Comparison of ENCODE assay signal across 1 cellular context in the genomic region with DNA sequence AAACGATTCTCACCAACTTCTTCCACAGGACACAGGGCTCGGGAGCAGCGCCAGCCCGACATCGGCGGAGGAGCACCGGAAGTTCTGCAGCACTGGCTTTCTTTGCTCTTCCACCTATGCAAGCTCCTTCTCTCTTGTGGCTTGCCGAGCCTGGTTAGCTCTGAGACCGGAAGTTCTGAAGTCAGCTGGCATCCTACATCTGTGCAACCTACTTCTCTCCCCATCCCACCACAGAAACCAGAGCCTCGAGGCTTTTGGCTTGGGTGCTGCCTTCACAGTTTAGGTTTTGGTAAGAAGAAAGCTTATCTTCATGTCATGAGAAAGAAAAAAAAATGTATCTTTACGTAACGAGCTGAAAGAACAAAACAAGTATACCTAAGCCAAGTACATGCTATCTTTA.
TF ChIP-seq lines count a peak whose summit lies in the region.

No MANE protein-coding gene starts in this region.

TF ChIP-seq in GM12878, 131 proteins besides CTCF, POLR2A, EP300 and RAD21 (continued from another document and continues in another):
- TF ChIP-seq IKZF2 (IDR thresholded peaks at IDR 0.05): peak; percentile 83 to 85; a peak in 3 of 4 replicates
- no peak for TF ChIP-seq ZNF622 (IDR thresholded peaks at IDR 0.05)
- TF ChIP-seq TCF12 (IDR thresholded peaks at IDR 0.05; ENCODE audit: low read depth, low read length): peak; percentile 71; the same call in 1 of the 2 replicates
- TF ChIP-seq MXI1 (IDR thresholded peaks at IDR 0.05; ENCODE audit: low read depth, low read length): peak; percentile 84
- TF ChIP-seq TBL1XR1 (IDR thresholded peaks at IDR 0.05; ENCODE audit: low read depth, low read length): peak; percentile 86
- peak; percentile 80; the same call in 1 of the 2 replicates for TF ChIP-seq MTA3 (IDR thresholded peaks at IDR 0.05; ENCODE audit: borderline replicate concordance, low read length)
- TF ChIP-seq TCF3 (IDR thresholded peaks at IDR 0.05; ENCODE audit: borderline replicate concordance, insufficient read depth, low read depth, low read length): peak; percentile 79; the same call in 1 of the 2 replicates
- TF ChIP-seq, protein P1, sequence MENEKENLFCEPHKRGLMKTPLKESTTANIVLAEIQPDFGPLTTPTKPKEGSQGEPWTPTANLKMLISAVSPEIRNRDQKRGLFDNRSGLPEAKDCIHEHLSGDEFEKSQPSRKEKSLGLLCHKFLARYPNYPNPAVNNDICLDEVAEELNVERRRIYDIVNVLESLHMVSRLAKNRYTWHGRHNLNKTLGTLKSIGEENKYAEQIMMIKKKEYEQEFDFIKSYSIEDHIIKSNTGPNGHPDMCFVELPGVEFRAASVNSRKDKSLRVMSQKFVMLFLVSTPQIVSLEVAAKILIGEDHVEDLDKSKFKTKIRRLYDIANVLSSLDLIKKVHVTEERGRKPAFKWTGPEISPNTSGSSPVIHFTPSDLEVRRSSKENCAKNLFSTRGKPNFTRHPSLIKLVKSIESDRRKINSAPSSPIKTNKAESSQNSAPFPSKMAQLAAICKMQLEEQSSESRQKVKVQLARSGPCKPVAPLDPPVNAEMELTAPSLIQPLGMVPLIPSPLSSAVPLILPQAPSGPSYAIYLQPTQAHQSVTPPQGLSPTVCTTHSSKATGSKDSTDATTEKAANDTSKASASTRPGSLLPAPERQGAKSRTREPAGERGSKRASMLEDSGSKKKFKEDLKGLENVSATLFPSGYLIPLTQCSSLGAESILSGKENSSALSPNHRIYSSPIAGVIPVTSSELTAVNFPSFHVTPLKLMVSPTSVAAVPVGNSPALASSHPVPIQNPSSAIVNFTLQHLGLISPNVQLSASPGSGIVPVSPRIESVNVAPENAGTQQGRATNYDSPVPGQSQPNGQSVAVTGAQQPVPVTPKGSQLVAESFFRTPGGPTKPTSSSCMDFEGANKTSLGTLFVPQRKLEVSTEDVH (IDR thresholded peaks at IDR 0.05; ENCODE audit: low read depth, partially characterized antibody): no peak
- peak in 1 of 2 experiments; percentile 89; a peak in 2 of 4 replicates for TF ChIP-seq ETV6 (conservative IDR thresholded peaks at IDR 0.05 in 1 of 2, IDR thresholded peaks at IDR 0.05 in 1 of 2; ENCODE audit: borderline replicate concordance in 1 of 2, low read depth in 1 of 2)
- TF ChIP-seq LARP7 (IDR thresholded peaks at IDR 0.05): no peak
- TF ChIP-seq, protein P2, sequence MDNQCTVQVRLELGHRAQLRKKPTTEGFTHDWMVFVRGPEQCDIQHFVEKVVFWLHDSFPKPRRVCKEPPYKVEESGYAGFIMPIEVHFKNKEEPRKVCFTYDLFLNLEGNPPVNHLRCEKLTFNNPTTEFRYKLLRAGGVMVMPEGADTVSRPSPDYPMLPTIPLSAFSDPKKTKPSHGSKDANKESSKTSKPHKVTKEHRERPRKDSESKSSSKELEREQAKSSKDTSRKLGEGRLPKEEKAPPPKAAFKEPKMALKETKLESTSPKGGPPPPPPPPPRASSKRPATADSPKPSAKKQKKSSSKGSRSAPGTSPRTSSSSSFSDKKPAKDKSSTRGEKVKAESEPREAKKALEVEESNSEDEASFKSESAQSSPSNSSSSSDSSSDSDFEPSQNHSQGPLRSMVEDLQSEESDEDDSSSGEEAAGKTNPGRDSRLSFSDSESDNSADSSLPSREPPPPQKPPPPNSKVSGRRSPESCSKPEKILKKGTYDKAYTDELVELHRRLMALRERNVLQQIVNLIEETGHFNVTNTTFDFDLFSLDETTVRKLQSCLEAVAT (IDR thresholded peaks at IDR 0.05): peak; percentile 92
- peak; percentile 17; the same call in 1 of the 2 replicates for TF ChIP-seq ESRRA (IDR thresholded peaks at IDR 0.05; ENCODE audit: low read length)
- no peak for TF ChIP-seq SMARCA5 (IDR thresholded peaks at IDR 0.05)
- TF ChIP-seq, protein P3, sequence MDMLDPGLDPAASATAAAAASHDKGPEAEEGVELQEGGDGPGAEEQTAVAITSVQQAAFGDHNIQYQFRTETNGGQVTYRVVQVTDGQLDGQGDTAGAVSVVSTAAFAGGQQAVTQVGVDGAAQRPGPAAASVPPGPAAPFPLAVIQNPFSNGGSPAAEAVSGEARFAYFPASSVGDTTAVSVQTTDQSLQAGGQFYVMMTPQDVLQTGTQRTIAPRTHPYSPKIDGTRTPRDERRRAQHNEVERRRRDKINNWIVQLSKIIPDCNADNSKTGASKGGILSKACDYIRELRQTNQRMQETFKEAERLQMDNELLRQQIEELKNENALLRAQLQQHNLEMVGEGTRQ (IDR thresholded peaks at IDR 0.05; ENCODE audit: borderline replicate concordance, low read depth, low read length): peak; percentile 20; the same call in 1 of the 2 replicates
- TF ChIP-seq STAT1 (conservative IDR thresholded peaks at IDR 0.05): no peak
- peak; percentile 83 for TF ChIP-seq PML (IDR thresholded peaks at IDR 0.05; ENCODE audit: low read length)
- TF ChIP-seq, protein P4, sequence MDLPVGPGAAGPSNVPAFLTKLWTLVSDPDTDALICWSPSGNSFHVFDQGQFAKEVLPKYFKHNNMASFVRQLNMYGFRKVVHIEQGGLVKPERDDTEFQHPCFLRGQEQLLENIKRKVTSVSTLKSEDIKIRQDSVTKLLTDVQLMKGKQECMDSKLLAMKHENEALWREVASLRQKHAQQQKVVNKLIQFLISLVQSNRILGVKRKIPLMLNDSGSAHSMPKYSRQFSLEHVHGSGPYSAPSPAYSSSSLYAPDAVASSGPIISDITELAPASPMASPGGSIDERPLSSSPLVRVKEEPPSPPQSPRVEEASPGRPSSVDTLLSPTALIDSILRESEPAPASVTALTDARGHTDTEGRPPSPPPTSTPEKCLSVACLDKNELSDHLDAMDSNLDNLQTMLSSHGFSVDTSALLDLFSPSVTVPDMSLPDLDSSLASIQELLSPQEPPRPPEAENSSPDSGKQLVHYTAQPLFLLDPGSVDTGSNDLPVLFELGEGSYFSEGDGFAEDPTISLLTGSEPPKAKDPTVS (IDR thresholded peaks at IDR 0.05; ENCODE audit: low read depth, low read length): no peak
- TF ChIP-seq, protein P5, sequence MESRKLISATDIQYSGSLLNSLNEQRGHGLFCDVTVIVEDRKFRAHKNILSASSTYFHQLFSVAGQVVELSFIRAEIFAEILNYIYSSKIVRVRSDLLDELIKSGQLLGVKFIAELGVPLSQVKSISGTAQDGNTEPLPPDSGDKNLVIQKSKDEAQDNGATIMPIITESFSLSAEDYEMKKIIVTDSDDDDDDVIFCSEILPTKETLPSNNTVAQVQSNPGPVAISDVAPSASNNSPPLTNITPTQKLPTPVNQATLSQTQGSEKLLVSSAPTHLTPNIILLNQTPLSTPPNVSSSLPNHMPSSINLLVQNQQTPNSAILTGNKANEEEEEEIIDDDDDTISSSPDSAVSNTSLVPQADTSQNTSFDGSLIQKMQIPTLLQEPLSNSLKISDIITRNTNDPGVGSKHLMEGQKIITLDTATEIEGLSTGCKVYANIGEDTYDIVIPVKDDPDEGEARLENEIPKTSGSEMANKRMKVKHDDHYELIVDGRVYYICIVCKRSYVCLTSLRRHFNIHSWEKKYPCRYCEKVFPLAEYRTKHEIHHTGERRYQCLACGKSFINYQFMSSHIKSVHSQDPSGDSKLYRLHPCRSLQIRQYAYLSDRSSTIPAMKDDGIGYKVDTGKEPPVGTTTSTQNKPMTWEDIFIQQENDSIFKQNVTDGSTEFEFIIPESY (IDR thresholded peaks at IDR 0.05): no peak
- TF ChIP-seq, protein P6, sequence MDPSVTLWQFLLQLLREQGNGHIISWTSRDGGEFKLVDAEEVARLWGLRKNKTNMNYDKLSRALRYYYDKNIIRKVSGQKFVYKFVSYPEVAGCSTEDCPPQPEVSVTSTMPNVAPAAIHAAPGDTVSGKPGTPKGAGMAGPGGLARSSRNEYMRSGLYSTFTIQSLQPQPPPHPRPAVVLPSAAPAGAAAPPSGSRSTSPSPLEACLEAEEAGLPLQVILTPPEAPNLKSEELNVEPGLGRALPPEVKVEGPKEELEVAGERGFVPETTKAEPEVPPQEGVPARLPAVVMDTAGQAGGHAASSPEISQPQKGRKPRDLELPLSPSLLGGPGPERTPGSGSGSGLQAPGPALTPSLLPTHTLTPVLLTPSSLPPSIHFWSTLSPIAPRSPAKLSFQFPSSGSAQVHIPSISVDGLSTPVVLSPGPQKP (IDR thresholded peaks at IDR 0.05; ENCODE audit: low read depth, low read length): peak; percentile 95
- no peak for TF ChIP-seq ZNF274 (IDR thresholded peaks at IDR 0.05; ENCODE audit: insufficient read depth, insufficient read length)
- TF ChIP-seq RFX5 (IDR thresholded peaks at IDR 0.05; ENCODE audit: low read depth, low read length): no peak
- no peak for TF ChIP-seq RB1 (IDR thresholded peaks at IDR 0.05; ENCODE audit: borderline replicate concordance)
- TF ChIP-seq BRCA1 (IDR thresholded peaks at IDR 0.05; ENCODE audit: low read depth, low read length): no peak
- no peak for TF ChIP-seq FOS (IDR thresholded peaks at IDR 0.05; ENCODE audit: borderline replicate concordance, extremely low read depth, insufficient read length)
- no peak for TF ChIP-seq ZSCAN29 (IDR thresholded peaks at IDR 0.05)
- TF ChIP-seq, protein P7, sequence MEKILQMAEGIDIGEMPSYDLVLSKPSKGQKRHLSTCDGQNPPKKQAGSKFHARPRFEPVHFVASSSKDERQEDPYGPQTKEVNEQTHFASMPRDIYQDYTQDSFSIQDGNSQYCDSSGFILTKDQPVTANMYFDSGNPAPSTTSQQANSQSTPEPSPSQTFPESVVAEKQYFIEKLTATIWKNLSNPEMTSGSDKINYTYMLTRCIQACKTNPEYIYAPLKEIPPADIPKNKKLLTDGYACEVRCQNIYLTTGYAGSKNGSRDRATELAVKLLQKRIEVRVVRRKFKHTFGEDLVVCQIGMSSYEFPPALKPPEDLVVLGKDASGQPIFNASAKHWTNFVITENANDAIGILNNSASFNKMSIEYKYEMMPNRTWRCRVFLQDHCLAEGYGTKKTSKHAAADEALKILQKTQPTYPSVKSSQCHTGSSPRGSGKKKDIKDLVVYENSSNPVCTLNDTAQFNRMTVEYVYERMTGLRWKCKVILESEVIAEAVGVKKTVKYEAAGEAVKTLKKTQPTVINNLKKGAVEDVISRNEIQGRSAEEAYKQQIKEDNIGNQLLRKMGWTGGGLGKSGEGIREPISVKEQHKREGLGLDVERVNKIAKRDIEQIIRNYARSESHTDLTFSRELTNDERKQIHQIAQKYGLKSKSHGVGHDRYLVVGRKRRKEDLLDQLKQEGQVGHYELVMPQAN (conservative IDR thresholded peaks at IDR 0.05): no peak
- TF ChIP-seq CBX3 (IDR thresholded peaks at IDR 0.05; ENCODE audit: borderline replicate concordance, low read depth): no peak
- TF ChIP-seq SP1 (IDR thresholded peaks at IDR 0.05; ENCODE audit: low read depth, low read length): peak; percentile 38
- TF ChIP-seq NFYA (IDR thresholded peaks at IDR 0.05; ENCODE audit: borderline replicate concordance, low read depth, low read length): no peak
- TF ChIP-seq EGR1 (IDR thresholded peaks at IDR 0.05; ENCODE audit: borderline replicate concordance in 1 of 2, low read depth in 2 of 2, low read length in 2 of 2): no peak
- no peak for TF ChIP-seq KDM1A (IDR thresholded peaks at IDR 0.05; ENCODE audit: borderline replicate concordance)
- TF ChIP-seq GATAD2B (conservative IDR thresholded peaks at IDR 0.05; ENCODE audit: low read depth): peak; percentile 54; the same call in 1 of the 2 replicates
- TF ChIP-seq STAT3 (IDR thresholded peaks at IDR 0.05; ENCODE audit: low read depth, low read length): no peak
- TF ChIP-seq TARDBP (IDR thresholded peaks at IDR 0.05; ENCODE audit: borderline replicate concordance): peak; percentile 55; the same call in 1 of the 2 replicates
- TF ChIP-seq, protein P8, sequence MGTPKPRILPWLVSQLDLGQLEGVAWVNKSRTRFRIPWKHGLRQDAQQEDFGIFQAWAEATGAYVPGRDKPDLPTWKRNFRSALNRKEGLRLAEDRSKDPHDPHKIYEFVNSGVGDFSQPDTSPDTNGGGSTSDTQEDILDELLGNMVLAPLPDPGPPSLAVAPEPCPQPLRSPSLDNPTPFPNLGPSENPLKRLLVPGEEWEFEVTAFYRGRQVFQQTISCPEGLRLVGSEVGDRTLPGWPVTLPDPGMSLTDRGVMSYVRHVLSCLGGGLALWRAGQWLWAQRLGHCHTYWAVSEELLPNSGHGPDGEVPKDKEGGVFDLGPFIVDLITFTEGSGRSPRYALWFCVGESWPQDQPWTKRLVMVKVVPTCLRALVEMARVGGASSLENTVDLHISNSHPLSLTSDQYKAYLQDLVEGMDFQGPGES (IDR thresholded peaks at IDR 0.05): no peak
- TF ChIP-seq MTA2 (IDR thresholded peaks at IDR 0.05; ENCODE audit: low read depth): peak; percentile 65
- TF ChIP-seq, protein P9, sequence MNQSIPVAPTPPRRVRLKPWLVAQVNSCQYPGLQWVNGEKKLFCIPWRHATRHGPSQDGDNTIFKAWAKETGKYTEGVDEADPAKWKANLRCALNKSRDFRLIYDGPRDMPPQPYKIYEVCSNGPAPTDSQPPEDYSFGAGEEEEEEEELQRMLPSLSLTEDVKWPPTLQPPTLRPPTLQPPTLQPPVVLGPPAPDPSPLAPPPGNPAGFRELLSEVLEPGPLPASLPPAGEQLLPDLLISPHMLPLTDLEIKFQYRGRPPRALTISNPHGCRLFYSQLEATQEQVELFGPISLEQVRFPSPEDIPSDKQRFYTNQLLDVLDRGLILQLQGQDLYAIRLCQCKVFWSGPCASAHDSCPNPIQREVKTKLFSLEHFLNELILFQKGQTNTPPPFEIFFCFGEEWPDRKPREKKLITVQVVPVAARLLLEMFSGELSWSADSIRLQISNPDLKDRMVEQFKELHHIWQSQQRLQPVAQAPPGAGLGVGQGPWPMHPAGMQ (IDR thresholded peaks at IDR 0.05; ENCODE audit: borderline replicate concordance): no peak; the same call in 1 of the 2 replicates
- TF ChIP-seq, protein P10, sequence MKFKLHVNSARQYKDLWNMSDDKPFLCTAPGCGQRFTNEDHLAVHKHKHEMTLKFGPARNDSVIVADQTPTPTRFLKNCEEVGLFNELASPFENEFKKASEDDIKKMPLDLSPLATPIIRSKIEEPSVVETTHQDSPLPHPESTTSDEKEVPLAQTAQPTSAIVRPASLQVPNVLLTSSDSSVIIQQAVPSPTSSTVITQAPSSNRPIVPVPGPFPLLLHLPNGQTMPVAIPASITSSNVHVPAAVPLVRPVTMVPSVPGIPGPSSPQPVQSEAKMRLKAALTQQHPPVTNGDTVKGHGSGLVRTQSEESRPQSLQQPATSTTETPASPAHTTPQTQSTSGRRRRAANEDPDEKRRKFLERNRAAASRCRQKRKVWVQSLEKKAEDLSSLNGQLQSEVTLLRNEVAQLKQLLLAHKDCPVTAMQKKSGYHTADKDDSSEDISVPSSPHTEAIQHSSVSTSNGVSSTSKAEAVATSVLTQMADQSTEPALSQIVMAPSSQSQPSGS (IDR thresholded peaks at IDR 0.05; ENCODE audit: low read length): peak; percentile 74; the same call in 1 of the 2 replicates
- peak; percentile 61 to 69; a peak in 3 of 4 replicates for TF ChIP-seq BHLHE40 (IDR thresholded peaks at IDR 0.05; ENCODE audit: borderline replicate concordance in 1 of 2, low read depth in 2 of 2, low read length in 1 of 2)
